ENCODE assay signal across 29 cellular contexts in the genomic region with DNA sequence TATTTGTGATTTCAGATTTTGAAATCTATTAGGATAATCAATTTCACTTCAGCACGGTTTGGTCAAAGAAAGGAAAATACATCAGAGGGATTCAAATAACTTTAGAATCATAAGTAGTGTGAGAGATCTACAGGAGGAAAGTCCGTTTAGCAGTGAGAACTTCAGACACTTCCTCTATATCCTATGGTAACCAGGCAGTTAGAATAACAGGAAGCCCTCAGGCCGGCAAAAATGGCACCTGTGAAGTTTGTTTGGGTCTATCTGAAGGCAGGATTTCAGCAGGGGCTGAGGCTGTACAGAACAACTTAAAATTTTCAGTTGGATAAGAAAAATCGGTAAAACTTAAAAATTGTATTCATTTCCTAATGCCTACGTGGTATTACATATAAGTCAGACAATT. TPM values are rescaled to one million over a fixed set of nuclear protein-coding genes. Genes with fewer than 3 reads are reported as not detected.
DNase-seq lines count a peak whose midpoint lies in the region; ATAC-seq and TF ChIP-seq lines count a peak whose summit lies in the region.
"Had no signal": no experiment of that assay in that cellular context is flagged by ENCODE, and none has a peak within 500 bp of the region (broad histone marks: within the 10 kb centered on the region; RNA-seq: fewer than 3 reads in every experiment).

No MANE protein-coding gene starts in this region.

- no peak overlapping the region for H3K23ac ChIP-seq in IMR-90 (ENCODE audit: low read depth, low read length)
- no peak overlapping the region for H3K23ac ChIP-seq in mesenchymal stem cell (ENCODE audit: low read length in 2 of 2)

- H3K4me3 Mint-ChIP-seq in endothelial cell (ENCODE audit: unreplicated experiment) (no peak overlapping the region), nephron progenitor cell (no peak overlapping the region)
- H3K4me3 Mint-ChIP-seq: activated B cell treated with CpG ODN at 0.5 μM for 24 hours; activated CD8-positive, alpha-beta memory T cell treated with anti-CD3 and anti-CD28 coated beads, Interleukin-2, amount 10 ng/mL, durations not matched to agents 7 days and 5 days; activated naive CD4-positive, alpha-beta T cell treated with anti-CD3 and anti-CD28 coated beads for 36 hours; activated T-helper 1 cell treated with anti-CD3 and anti-CD28 coated beads, Interleukin-12 subunit alpha, Interleukin-12 subunit beta, Interleukin-2, Interleukin-4 antibody, amounts not matched to agents 30 ng/mL and 10 ng/mL and 1 ng/mL, durations not matched to agents 14 hours and 24 hours and 36 hours; mesothelial cell of epicardium; naive thymus-derived CD4-positive, alpha-beta T cell had no signal

- no peak overlapping the region for H2BK20ac ChIP-seq in IMR-90 (ENCODE audit: low read depth, low read length)

- no peak overlapping the region for H4K5ac ChIP-seq in IMR-90 (ENCODE audit: low read depth, low read length)

- no peak overlapping the region for H2AK9ac ChIP-seq in IMR-90 (replicated peaks; ENCODE audit: low read depth, low read length, poor library complexity)

- no peak overlapping the region for H4K8ac ChIP-seq in IMR-90 (ENCODE audit: low read depth in 2 of 2, low read length in 2 of 2)
- no peak overlapping the region for H4K8ac ChIP-seq in mesenchymal stem cell (ENCODE audit: low read length)

- no TSS peak for BruUV-seq in IMR-90 (replicated peaks; lab: Mats Ljungman, UMichigan)

- H2BK120ac ChIP-seq in IMR-90 (ENCODE audit: low read depth, low read length) (no peak overlapping the region), mesenchymal stem cell (ENCODE audit: low read depth, low read length) (no peak overlapping the region)

- H3K27me3 Mint-ChIP-seq in endothelial cell (ENCODE audit: unreplicated experiment): peaks cover 4% of the 10 kb centered on the region
- H3K27me3 Mint-ChIP-seq in nephron progenitor cell (ENCODE audit: low read depth, poor library complexity): no peaks in the 10 kb centered on the region
- H3K27me3 Mint-ChIP-seq: activated B cell treated with CpG ODN at 0.5 μM for 24 hours had no signal

- H2BK12ac ChIP-seq in mesenchymal stem cell (ENCODE audit: low read length in 2 of 2): no peak overlapping the region

- H3K79me2 ChIP-seq in OCI-LY3 (ENCODE audit: low read length): no peaks in the 10 kb centered on the region

- WGBS in IMR-90 (ENCODE audit: extremely low coverage in 2 of 2, insufficient read length in 1 of 2), 2 experiments: no CpG with 5 or more reads among the region's 5 CpGs
- WGBS in mesenchymal stem cell: no CpG with 5 or more reads among the region's 5 CpGs

- no peak overlapping the region for H3K4me3 ChIP-seq in BLaER1
- H3K4me3 ChIP-seq in IMR-90 (ENCODE audit: insufficient read depth, low read depth, low read length): no peak overlapping the region
- no peak overlapping the region for H3K4me3 ChIP-seq in OCI-LY3 (ENCODE audit: low read length)
- no peak overlapping the region for H3K4me3 ChIP-seq in colonic mucosa
- H3K4me3 ChIP-seq in mesenchymal stem cell (ENCODE audit: insufficient read depth in 1 of 2, low read depth in 1 of 2, low read length in 2 of 2): no peak overlapping the region
- H3K4me3 ChIP-seq: ovary, right atrium auricular region, transverse colon had no signal

- no peak for TF ChIP-seq RAD21 in IMR-90 (IDR thresholded peaks at IDR 0.05; ENCODE audit: low read length)

- H3K36me3 Mint-ChIP-seq in endothelial cell (ENCODE audit: low read depth, unreplicated experiment) (no peaks in the 10 kb centered on the region), nephron progenitor cell (ENCODE audit: low read depth) (no peaks in the 10 kb centered on the region)
- H3K36me3 Mint-ChIP-seq: activated CD8-positive, alpha-beta memory T cell treated with anti-CD3 and anti-CD28 coated beads, Interleukin-2, amount 10 ng/mL, durations not matched to agents 7 days and 5 days; mesothelial cell of epicardium; naive thymus-derived CD4-positive, alpha-beta T cell had no signal

- H2AFZ ChIP-seq in IMR-90 (replicated peaks; ENCODE audit: low read length, poor library complexity) (no peak overlapping the region), OCI-LY3 (ENCODE audit: low read depth, low read length) (peak overlapping the region; percentile 10), mesenchymal stem cell (ENCODE audit: low read depth, low read length) (no peak overlapping the region)

- H3K9ac ChIP-seq in BLaER1 (peak overlapping the region; percentile 40), IMR-90 (ENCODE audit: low read depth, low read length) (no peak overlapping the region), OCI-LY3 (ENCODE audit: low read length) (no peak overlapping the region), colonic mucosa (ENCODE audit: low read depth in 2 of 2, low read length in 2 of 2) (no peak overlapping the region), mesenchymal stem cell (ENCODE audit: low read length) (no peak overlapping the region)

- H3K27ac Mint-ChIP-seq in endothelial cell (ENCODE audit: unreplicated experiment): peak overlapping the region; percentile 99
- no peak overlapping the region for H3K27ac Mint-ChIP-seq in nephron progenitor cell
- H3K27ac Mint-ChIP-seq: activated B cell treated with CpG ODN at 0.5 μM for 24 hours; activated CD8-positive, alpha-beta memory T cell treated with anti-CD3 and anti-CD28 coated beads, Interleukin-2, amount 10 ng/mL, durations not matched to agents 7 days and 5 days; activated naive CD4-positive, alpha-beta T cell treated with anti-CD3 and anti-CD28 coated beads for 36 hours; activated T-helper 1 cell treated with anti-CD3 and anti-CD28 coated beads, Interleukin-12 subunit alpha, Interleukin-12 subunit beta, Interleukin-2, Interleukin-4 antibody, amounts not matched to agents 30 ng/mL and 10 ng/mL and 1 ng/mL, durations not matched to agents 14 hours and 24 hours and 36 hours; mesothelial cell of epicardium; naive thymus-derived CD4-positive, alpha-beta T cell had no signal

- H3K27me3 ChIP-seq in BLaER1 (no peaks in the 10 kb centered on the region), IMR-90 (ENCODE audit: control insufficient read depth, insufficient read depth, low read length) (no peaks in the 10 kb centered on the region), OCI-LY3 (ENCODE audit: low read depth, low read length) (no peaks in the 10 kb centered on the region), colonic mucosa (no peaks in the 10 kb centered on the region), mesenchymal stem cell (ENCODE audit: control insufficient read depth in 1 of 2, insufficient read depth in 1 of 2, low read length in 2 of 2) (no peaks in the 10 kb centered on the region)
- H3K27me3 ChIP-seq: brain microvascular endothelial cell, ovary, right atrium auricular region, transverse colon had no signal

- H2AK5ac ChIP-seq in IMR-90 (ENCODE audit: low read depth, low read length) (no peak overlapping the region), mesenchymal stem cell (ENCODE audit: low read length, severe bottlenecking) (no peak overlapping the region)

- H3K27ac ChIP-seq in BLaER1 (peak overlapping the region; percentile 81), IMR-90 (ENCODE audit: insufficient read depth, low read length) (no peak overlapping the region), OCI-LY3 (ENCODE audit: low read length) (no peak overlapping the region), colonic mucosa (no peak overlapping the region), mesenchymal stem cell (ENCODE audit: low read length, poor library complexity, severe bottlenecking) (no peak overlapping the region)
- H3K27ac ChIP-seq: brain microvascular endothelial cell, ovary, right atrium auricular region, transverse colon had no signal

- H3K4ac ChIP-seq in IMR-90 (ENCODE audit: low read depth, low read length): no peak overlapping the region
- no peak overlapping the region for H3K4ac ChIP-seq in mesenchymal stem cell (ENCODE audit: low read depth in 1 of 2, low read length in 2 of 2)

- H2BK5ac ChIP-seq in IMR-90 (ENCODE audit: low read depth, low read length, poor library complexity, severe bottlenecking) (no peak overlapping the region), mesenchymal stem cell (ENCODE audit: low read depth, low read length, poor library complexity, severe bottlenecking) (no peak overlapping the region)

- peaks cover 71% of the 10 kb centered on the region for H3K4me1 ChIP-seq in BLaER1
- no peaks in the 10 kb centered on the region; the same call in 1 of the 2 replicates for H3K4me1 ChIP-seq in IMR-90 (ENCODE audit: control insufficient read depth, insufficient read depth, low read length)
- peaks cover 4% of the 10 kb centered on the region for H3K4me1 ChIP-seq in OCI-LY3 (ENCODE audit: low read length)
- H3K4me1 ChIP-seq in colonic mucosa: no peaks in the 10 kb centered on the region
- H3K4me1 ChIP-seq in mesenchymal stem cell (ENCODE audit: control insufficient read depth, insufficient read depth, low read depth, low read length): no peaks in the 10 kb centered on the region
- H3K4me1 ChIP-seq: BE2C, right atrium auricular region, transverse colon had no signal

- H4K20me1 ChIP-seq in BLaER1 (no peaks in the 10 kb centered on the region), IMR-90 (ENCODE audit: insufficient read depth, low read length) (no peaks in the 10 kb centered on the region), OCI-LY3 (ENCODE audit: insufficient read depth, low read length) (no peaks in the 10 kb centered on the region)

- no peak for ATAC-seq in IMR-90 (ENCODE audit: low read depth)
- ATAC-seq in HG02981 (IDR thresholded peaks at IDR 0.05; ENCODE audit: unreplicated experiment): no peak
- ATAC-seq: activated CD8-positive, alpha-beta memory T cell treated with anti-CD3 and anti-CD28 coated beads, Interleukin-2, amount 10 ng/mL, durations not matched to agents 7 days and 5 days; HCT116; PC-3 had no signal

- dilution Hi-C loops in IMR-90 (cut with HindIII; ENCODE audit: low sequenced_read_pairs, unreplicated experiment): no loop called here

- TF ChIP-seq CTCF in IMR-90 (conservative IDR thresholded peaks at IDR 0.05; ENCODE audit: low read depth, low read length): no peak
- no peak for TF ChIP-seq CTCF in OCI-LY3 (IDR thresholded peaks at IDR 0.05; ENCODE audit: low read depth, low read length)
- no peak for TF ChIP-seq CTCF in endothelial cell (IDR thresholded peaks at IDR 0.05; ENCODE audit: unreplicated experiment)
- no peak for TF ChIP-seq CTCF in nephron progenitor cell (IDR thresholded peaks at IDR 0.05)
- no peak for TF ChIP-seq CTCF in colonic mucosa (IDR thresholded peaks at IDR 0.05)

- H3K18ac ChIP-seq in IMR-90 (ENCODE audit: low read depth, low read length): no peak overlapping the region; the same call in 1 of the 2 replicates
- H3K18ac ChIP-seq in mesenchymal stem cell (ENCODE audit: low read depth in 1 of 2, low read length in 2 of 2): no peak overlapping the region

- H4K91ac ChIP-seq in IMR-90 (ENCODE audit: insufficient read depth, low read depth, low read length) (no peak overlapping the region), mesenchymal stem cell (ENCODE audit: low read length) (no peak overlapping the region)

- DNase-seq in IMR-90: no peak
- peak; percentile 33 for DNase-seq in endothelial cell (ENCODE audit: low spot score)
- no peak for DNase-seq in nephron progenitor cell
- no peak for DNase-seq in colonic mucosa
- no peak for DNase-seq in mesenchymal stem cell
- DNase-seq: activated B cell treated with CpG ODN at 0.5 μM for 24 hours; activated CD8-positive, alpha-beta memory T cell treated with anti-CD3 and anti-CD28 coated beads, Interleukin-2, amount 10 ng/mL, durations not matched to agents 7 days and 5 days; activated naive CD4-positive, alpha-beta T cell treated with anti-CD3 and anti-CD28 coated beads for 36 hours; BE2C; brain microvascular endothelial cell; DND-41; effector CD4-positive, alpha-beta T cell; islet precursor cell; left ventricle myocardium superior; naive thymus-derived CD4-positive, alpha-beta T cell; NCI-H1092 treated with DMSO at 0.1 percent for 48 hours; NCI-H187; NCI-H2227 treated with DMSO at 0.1 percent for 48 hours; ovary; PC-3; transverse colon had no signal

- intact Hi-C loops in IMR-90 (cut with micrococcal nuclease): loop anchor here (2.0 kb wide), 2 partner anchors 491 to 531 kb away; no protein-coding TSS in a partner anchor
- intact Hi-C loops in colonic mucosa (cut with DNase I): no loop called here

- H3K4me1 Mint-ChIP-seq in endothelial cell (ENCODE audit: unreplicated experiment): peaks cover 21% of the 10 kb centered on the region
- H3K4me1 Mint-ChIP-seq in nephron progenitor cell: peaks cover 11% of the 10 kb centered on the region
- H3K4me1 Mint-ChIP-seq: activated CD8-positive, alpha-beta memory T cell treated with anti-CD3 and anti-CD28 coated beads, Interleukin-2, amount 10 ng/mL, durations not matched to agents 7 days and 5 days had no signal

- H2BK15ac ChIP-seq in IMR-90 (ENCODE audit: low read depth, low read length) (no peak overlapping the region), mesenchymal stem cell (ENCODE audit: low read depth, poor library complexity, severe bottlenecking) (no peak overlapping the region)

- POLR2A ChIA-PET in IMR-90 (lab: Charles Lee; ENCODE audit: unreplicated experiment): interaction anchor here (0.5 kb wide), 1 partner anchor 38 kb away, joined by 5 read pairs; no protein-coding TSS in a partner anchor

- no peak overlapping the region for H3K14ac ChIP-seq in IMR-90 (replicated peaks; ENCODE audit: low read depth, low read length)
- H3K14ac ChIP-seq in mesenchymal stem cell (ENCODE audit: low read length in 2 of 2): no peak overlapping the region

- peak overlapping the region; percentile 13; the same call in 1 of the 2 replicates for H3K56ac ChIP-seq in IMR-90 (ENCODE audit: extremely low read depth, insufficient read depth, low read length)

- H3K9me3 ChIP-seq in BLaER1: no peaks in the 10 kb centered on the region
- H3K9me3 ChIP-seq in IMR-90 (ENCODE audit: control insufficient read depth, insufficient read depth, low read length): no peaks in the 10 kb centered on the region
- no peaks in the 10 kb centered on the region for H3K9me3 ChIP-seq in OCI-LY3 (ENCODE audit: insufficient read depth, low read length)
- H3K9me3 ChIP-seq in colonic mucosa: no peaks in the 10 kb centered on the region
- H3K9me3 ChIP-seq in mesenchymal stem cell (ENCODE audit: control insufficient read depth, low read length): no peaks in the 10 kb centered on the region
- H3K9me3 ChIP-seq: BE2C, ovary, right atrium auricular region, transverse colon had no signal

- H3K79me1 ChIP-seq in IMR-90 (ENCODE audit: low read depth in 1 of 2, low read length in 2 of 2): no peaks in the 10 kb centered on the region
- peaks cover 8% of the 10 kb centered on the region for H3K79me1 ChIP-seq in mesenchymal stem cell (replicated peaks; ENCODE audit: low read length, poor library complexity, severe bottlenecking)

- TF ChIP-seq POLR2A in IMR-90 (IDR thresholded peaks at IDR 0.05; ENCODE audit: low read depth, low read length): no peak

- H3K4me2 ChIP-seq in BLaER1 (peak overlapping the region; percentile 70), IMR-90 (ENCODE audit: low read depth, low read length) (no peak overlapping the region), OCI-LY3 (ENCODE audit: low read length) (0 out of 2 replicates have a peak overlapping the region, but pooled peaks have one; percentile 1), mesenchymal stem cell (ENCODE audit: low read length, poor library complexity, severe bottlenecking) (no peak overlapping the region)

- H3K9me1 ChIP-seq in IMR-90 (ENCODE audit: insufficient read depth, low read length): no peaks in the 10 kb centered on the region

- no peaks in the 10 kb centered on the region for H3K36me3 ChIP-seq in BLaER1
- no peaks in the 10 kb centered on the region for H3K36me3 ChIP-seq in IMR-90 (ENCODE audit: control insufficient read depth, insufficient read depth, low read length)
- H3K36me3 ChIP-seq in OCI-LY3 (replicated peaks; ENCODE audit: low read depth, low read length): no peaks in the 10 kb centered on the region
- no peaks in the 10 kb centered on the region for H3K36me3 ChIP-seq in colonic mucosa
- peaks cover 0 to 10% of the 10 kb centered on the region in 2 experiments for H3K36me3 ChIP-seq in mesenchymal stem cell (ENCODE audit: control insufficient read depth in 1 of 2, insufficient read depth in 2 of 2, low read depth in 1 of 2, low read length in 2 of 2)
- H3K36me3 ChIP-seq: BE2C, brain microvascular endothelial cell, ovary, right atrium auricular region, transverse colon had no signal

- CTCF ChIA-PET in IMR-90 (lab: Yijun Ruan, JAX): interaction anchor here (1.3 kb wide), 1 partner anchor 10 kb away, joined by 3 read pairs; no protein-coding TSS in a partner anchor

- in situ Hi-C loops in IMR-90 (cut with MboI; ENCODE audit: low sequenced_read_pairs): no loop called here

- H3K9me3 Mint-ChIP-seq in endothelial cell (ENCODE audit: unreplicated experiment) (no peaks in the 10 kb centered on the region), nephron progenitor cell (no peaks in the 10 kb centered on the region)
- H3K9me3 Mint-ChIP-seq: activated B cell treated with CpG ODN at 0.5 μM for 24 hours; activated naive CD4-positive, alpha-beta T cell treated with anti-CD3 and anti-CD28 coated beads for 36 hours; activated T-helper 1 cell treated with anti-CD3 and anti-CD28 coated beads, Interleukin-12 subunit alpha, Interleukin-12 subunit beta, Interleukin-2, Interleukin-4 antibody, amounts not matched to agents 30 ng/mL and 10 ng/mL and 1 ng/mL, durations not matched to agents 14 hours and 24 hours and 36 hours; mesothelial cell of epicardium had no signal

RNA-seq across cellular contexts. Expression of a gene that starts 24.9 kb away (rescaled TPM):
- not detected in 2 replicates for total RNA-seq in IMR-90 (2012; rRNA removed)
- not detected in 2 replicates for polyA plus RNA-seq in IMR-90 (2012; rRNA removed)
- not detected in 2 replicates for polyA plus RNA-seq in IMR-90 (2012; cell fraction: cytosol; rRNA removed)
- polyA plus RNA-seq in IMR-90 (2012; cell fraction: nucleus; rRNA removed; ENCODE audit: low replicate concordance): 0.01 TPM in 1 of 2 replicates, not detected in the other
- 0.23 TPM for total RNA-seq in endothelial cell (ENCODE audit: unreplicated experiment)
- total RNA-seq in colonic mucosa: under 1 TPM; 0.20 to 0.35 TPM
- polyA plus RNA-seq in mesenchymal stem cell (2013, experiment 1 of 2): 0.01 TPM
- polyA plus RNA-seq in mesenchymal stem cell (2013, experiment 2 of 2): not detected
- total RNA-seq: activated B cell treated with CpG ODN at 0.5 μM for 24 hours; activated CD8-positive, alpha-beta memory T cell treated with anti-CD3 and anti-CD28 coated beads, Interleukin-2, amount 10 ng/mL, durations not matched to agents 7 days and 5 days; activated naive CD4-positive, alpha-beta T cell treated with anti-CD3 and anti-CD28 coated beads for 36 hours; activated T-helper 1 cell treated with anti-CD3 and anti-CD28 coated beads, Interleukin-12 subunit alpha, Interleukin-12 subunit beta, Interleukin-2, Interleukin-4 antibody, amounts not matched to agents 30 ng/mL and 10 ng/mL and 1 ng/mL, durations not matched to agents 14 hours and 24 hours and 36 hours; HT1080; left ventricle myocardium superior; naive thymus-derived CD4-positive, alpha-beta T cell; PC-3 had no signal
- polyA plus RNA-seq: naive thymus-derived CD4-positive, alpha-beta T cell had no signal

Comparison
In these comparisons a context has a peak if more than half of its experiments do, and no peak if none do; other contexts are left out.
1. H3K4me2 ChIP-seq: peak in BLaER1 (single experiment) and OCI-LY3 (single experiment); none in IMR-90 (single experiment) and mesenchymal stem cell (single experiment).